20 cellular contexts compared by ENCODE assay signal in genomic region chr2:134170700-134171099, GRCh38.
"Had no signal": no experiment of that assay in that cellular context is flagged by ENCODE, and none has a peak within 500 bp of the region (broad histone marks: within the 10 kb centered on the region; RNA-seq: fewer than 3 reads in every experiment).

No MANE protein-coding gene starts in this region.

- H3K4me3 Mint-ChIP-seq: dendritic cell treated with granulocyte-macrophage colony-stimulating factor and Interleukin-4, amounts not matched to agents 40 ng/mL and 50 ng/mL, for 4 days; naive thymus-derived CD4-positive, alpha-beta T cell; neural progenitor cell had no signal

- H3K4me2 ChIP-seq: neural progenitor cell, SK-N-SH had no signal

- H3K36me3 ChIP-seq: esophagus muscularis mucosa, gastroesophageal sphincter, heart left ventricle, neural progenitor cell, prostate gland, right lobe of liver, upper lobe of right lung had no signal

- H3K27me3 Mint-ChIP-seq: dendritic cell treated with granulocyte-macrophage colony-stimulating factor and Interleukin-4, amounts not matched to agents 40 ng/mL and 50 ng/mL, for 4 days; naive thymus-derived CD4-positive, alpha-beta T cell had no signal

- H3K9me3 ChIP-seq: esophagus muscularis mucosa, gastroesophageal sphincter, heart left ventricle, prostate gland, right lobe of liver, SK-N-SH, upper lobe of right lung had no signal

- H3K9ac ChIP-seq: neural progenitor cell, SK-N-SH had no signal

- H3K9me3 Mint-ChIP-seq: dendritic cell treated with granulocyte-macrophage colony-stimulating factor and Interleukin-4, amounts not matched to agents 40 ng/mL and 50 ng/mL, for 4 days; naive thymus-derived CD4-positive, alpha-beta T cell; neural progenitor cell had no signal

- H3K27ac Mint-ChIP-seq: dendritic cell treated with granulocyte-macrophage colony-stimulating factor and Interleukin-4, amounts not matched to agents 40 ng/mL and 50 ng/mL, for 4 days; neural progenitor cell had no signal

- H3K4me1 ChIP-seq: neural progenitor cell, prostate gland, right lobe of liver, upper lobe of right lung had no signal

- DNase-seq: activated CD4-positive, alpha-beta T cell treated with anti-CD3 and anti-CD28 coated beads, Interleukin-2, amount 50 U/mL, for 1 hour; activated CD4-positive, CD25-positive, alpha-beta regulatory T cell; activated effector memory CD4-positive, alpha-beta T cell treated with Interleukin-2 at 50 U/mL for 16 hours; activated naive CD4-positive, alpha-beta T cell treated with anti-CD3 and anti-CD28 coated beads, Interleukin-2, amount 50 U/mL, for 16 hours; amniotic stem cell; effector CD8-positive, alpha-beta T cell; heart left ventricle; mesendoderm; naive thymus-derived CD4-positive, alpha-beta T cell; right lobe of liver; SK-N-SH; small intestine; stimulated activated CD4-positive, alpha-beta T cell treated with anti-CD3 and anti-CD28 coated beads, Interleukin-4, amount 100 ng/mL, for 1 hour; T-helper 9 cell; upper lobe of right lung had no signal

- H2AFZ ChIP-seq: neural progenitor cell had no signal

- H3K27ac ChIP-seq: esophagus muscularis mucosa, gastroesophageal sphincter, neural progenitor cell, prostate gland, right lobe of liver, upper lobe of right lung had no signal

- ATAC-seq: gastroesophageal sphincter; heart left ventricle; naive thymus-derived CD4-positive, alpha-beta T cell had no signal

- H3K4me3 ChIP-seq: esophagus muscularis mucosa, gastroesophageal sphincter, heart left ventricle, neural progenitor cell, prostate gland, right lobe of liver, upper lobe of right lung had no signal

- H3K27me3 ChIP-seq: esophagus muscularis mucosa, gastroesophageal sphincter, heart left ventricle, neural progenitor cell, right lobe of liver, upper lobe of right lung had no signal
